1 cellular context compared by ENCODE assay signal in the genomic region with DNA sequence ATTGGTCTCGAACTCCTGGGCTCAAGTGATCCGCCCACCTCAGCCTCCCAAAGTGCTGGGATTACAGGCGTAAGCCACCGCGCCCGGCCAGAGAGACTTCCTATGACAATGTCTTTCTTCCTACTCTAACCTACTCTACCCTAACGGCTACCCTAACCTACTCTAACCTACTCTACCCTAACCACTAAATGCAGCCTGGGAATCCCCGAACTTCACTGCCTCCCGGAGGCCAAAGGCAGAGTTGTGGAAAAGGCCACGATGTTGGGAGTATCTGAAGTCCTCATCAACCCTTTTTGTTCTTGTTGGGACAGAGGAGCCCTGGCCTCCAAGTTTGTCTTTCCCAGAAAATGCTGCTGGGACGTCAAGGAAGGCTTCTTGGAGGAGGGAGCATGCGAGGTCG.
TF ChIP-seq lines count a peak whose summit lies in the region.

No MANE protein-coding gene starts in this region.

TF ChIP-seq in H1, 55 proteins besides CTCF, POLR2A, EP300 and RAD21:
- TF ChIP-seq ATF2 (IDR thresholded peaks at IDR 0.05; ENCODE audit: low read length), result no peak
- no peak for TF ChIP-seq BCL11A (IDR thresholded peaks at IDR 0.05; ENCODE audit: low read depth in 2 of 2, low read length in 2 of 2)
- TF ChIP-seq RXRA (IDR thresholded peaks at IDR 0.05; ENCODE audit: insufficient read depth, low read depth, low read length), result peak; percentile 73; the same call in 1 of the 2 replicates
- peak; percentile 86 for TF ChIP-seq TCF12 (IDR thresholded peaks at IDR 0.05; ENCODE audit: low read depth, low read length)
- no peak for TF ChIP-seq USF2 (IDR thresholded peaks at IDR 0.05; ENCODE audit: low read length)
- TF ChIP-seq POLR2AphosphoS5 (IDR thresholded peaks at IDR 0.05; ENCODE audit: low read depth, low read length), result peak; percentile 94
- no peak for TF ChIP-seq CTBP2 (IDR thresholded peaks at IDR 0.05; ENCODE audit: borderline replicate concordance, insufficient read depth, insufficient read length, low read length)
- no peak for TF ChIP-seq TAF7 (optimal IDR thresholded peaks at IDR 0.05; ENCODE audit: borderline replicate concordance, low read depth, low read length)
- no peak for TF ChIP-seq POU5F1 (IDR thresholded peaks at IDR 0.05; ENCODE audit: low read depth, low read length)
- no peak for TF ChIP-seq BRCA1 (IDR thresholded peaks at IDR 0.05; ENCODE audit: low read depth, low read length)
- no peak for TF ChIP-seq TEAD4 (IDR thresholded peaks at IDR 0.05; ENCODE audit: low read depth, low read length)
